ENCODE assay signal across 13 cellular contexts in genomic region chr3:149957352-149958140, GRCh38. TPM values are rescaled to one million over a fixed set of nuclear protein-coding genes. Genes with fewer than 3 reads are reported as not detected.
A peak's percentile ranks its signal among the peaks of the same experiment; 100 is the strongest.
DNase-seq lines count a peak whose midpoint lies in the region; FAIRE-seq and TF ChIP-seq lines count a peak whose summit lies in the region.
"Had no signal": no experiment of that assay in that cellular context is flagged by ENCODE, and none has a peak within 500 bp of the region (broad histone marks: within the 10 kb centered on the region; RNA-seq: fewer than 3 reads in every experiment).

No MANE protein-coding gene starts in this region.

- H3K4me1 ChIP-seq in liver (ENCODE audit: control insufficient read depth in 4 of 4, insufficient read depth in 4 of 4, low read length in 3 of 4) (peaks cover 3 to 27% (median 11%) of the 10 kb centered on the region in 4 donors), small intestine (ENCODE audit: control insufficient read depth in 2 of 2, insufficient read depth in 1 of 2, low read depth in 1 of 2, low read length in 1 of 2) (peaks cover 0 to 2% of the 10 kb centered on the region in 2 donors)

- DNase-seq in NCI-H146 (lab: John Stamatoyannopoulos, UW) (peak; percentile 45), NCI-H146 treated with DMSO at 0.1 percent for 48 hours (lab: John Stamatoyannopoulos, UW; ENCODE audit: unreplicated experiment) (no peak), epithelial cell of prostate (ENCODE audit: low read depth, low spot score) (no peak), small intestine (peak; percentile 78), AML-193 (lab: John Stamatoyannopoulos, UW) (no peak), NCI-H2081 (lab: John Stamatoyannopoulos, UW) (no peak), SKM-1 (lab: John Stamatoyannopoulos, UW; ENCODE audit: unreplicated experiment) (no peak)
- DNase-seq: CD8-positive, alpha-beta memory T cell; DMS 273 treated with DMSO at 0.1 percent for 48 hours had no signal

- no peak for TF ChIP-seq CTCF in liver (IDR thresholded peaks at IDR 0.05; ENCODE audit: low read depth, low read length, missing input control)

- H3K9me3 ChIP-seq in liver (ENCODE audit: control insufficient read depth in 4 of 4, low read length in 3 of 4) (no peaks in the 10 kb centered on the region), small intestine (ENCODE audit: control insufficient read depth, low read depth) (no peaks in the 10 kb centered on the region)
- H3K9me3 ChIP-seq: BLaER1 had no signal

- no peak for FAIRE-seq in small intestine (lab: Jason Lieb, UNC)

- peak overlapping the region; percentile 27 for H3K27ac ChIP-seq in epithelial cell of prostate
- H3K27ac ChIP-seq in liver (ENCODE audit: low read depth in 1 of 2, low read length in 2 of 2) = peak overlapping the region; percentile 74 to 83
- H3K27ac ChIP-seq in small intestine (ENCODE audit: low read depth in 1 of 2, low read length in 1 of 2) = no peak overlapping the region
- H3K27ac ChIP-seq: 22Rv1, BLaER1 had no signal

- TF ChIP-seq RAD21 in liver (IDR thresholded peaks at IDR 0.05) = no peak

- H3K36me3 ChIP-seq in liver (ENCODE audit: control insufficient read depth in 4 of 4, insufficient read depth in 3 of 4, low read depth in 1 of 4, low read length in 3 of 4) = peaks cover 0 to 1% (median 0%) of the 10 kb centered on the region in 4 donors
- no peaks in the 10 kb centered on the region for H3K36me3 ChIP-seq in small intestine (ENCODE audit: control insufficient read depth in 2 of 2, insufficient read depth in 2 of 2, low read length in 2 of 2)

- no peak overlapping the region for H3K9ac ChIP-seq in liver (ENCODE audit: low read depth in 1 of 2, low read length in 2 of 2)
- H3K9ac ChIP-seq: BLaER1 had no signal

- H3K4me3 ChIP-seq in liver (ENCODE audit: low read depth in 1 of 3, low read length in 3 of 3) (no peak overlapping the region), small intestine (ENCODE audit: low read depth in 1 of 2, low read length in 2 of 2) (no peak overlapping the region)
- H3K4me3 ChIP-seq: BLaER1, GM12878 had no signal

- H3K27me3 ChIP-seq in liver (ENCODE audit: control insufficient read depth in 4 of 4, insufficient read depth in 4 of 4, low read length in 3 of 4) = no peaks in the 10 kb centered on the region
- no peaks in the 10 kb centered on the region for H3K27me3 ChIP-seq in small intestine (ENCODE audit: control insufficient read depth in 2 of 2, insufficient read depth in 2 of 2, low read length in 2 of 2)
- H3K27me3 ChIP-seq: BLaER1 had no signal

- 55% methylated on average over 3 of the region's 3 CpGs for WGBS in liver
- WGBS in small intestine, 3 donors = 67 to 85% (median 82%) methylated on average over 3 of the region's 3 CpGs

TF ChIP-seq in liver, 16 proteins besides CTCF, POLR2A, EP300 and RAD21:
- TF ChIP-seq REST (IDR thresholded peaks at IDR 0.05) (no peak), FOXA2 (IDR thresholded peaks at IDR 0.05) (peak; percentile 51), RXRA (IDR thresholded peaks at IDR 0.05) (peak; percentile 65 to 76), SP1 (IDR thresholded peaks at IDR 0.05) (peak; percentile 17), HNF4A (conservative IDR thresholded peaks at IDR 0.05) (peak; percentile 63 to 77), HNF4G (IDR thresholded peaks at IDR 0.05) (no peak)

RNA-seq across cellular contexts. Expression of gene PFN2, which starts 13.1 kb away (rescaled TPM):
- total RNA-seq in liver = 10 to 100 TPM in 1 of 2 donors, 1 to 10 TPM in 1; 8.2 to 15.1 TPM
- polyA plus RNA-seq in liver = 10 to 100 TPM in 1 of 2 donors, 1 to 10 TPM in 1; 8.6 to 11.9 TPM
- 10 to 100 TPM; 27.3 to 45.3 (median 37.3) TPM for polyA plus RNA-seq in small intestine

Comparison
In these comparisons a context has a peak if more than half of its experiments do, and no peak if none do; other contexts are left out.
1. DNase-seq: peak in NCI-H146 (single experiment) and small intestine (single experiment); none in NCI-H146 treated with DMSO at 0.1 percent for 48 hours (single experiment), epithelial cell of prostate (single experiment), AML-193 (0 of 2), NCI-H2081 (0 of 2) and SKM-1 (single experiment).
2. H3K27ac ChIP-seq: peak in epithelial cell of prostate (single experiment) and liver (2 of 2); none in small intestine (0 of 2).